ENCODE assay signal across 30 cellular contexts in the genomic region with DNA sequence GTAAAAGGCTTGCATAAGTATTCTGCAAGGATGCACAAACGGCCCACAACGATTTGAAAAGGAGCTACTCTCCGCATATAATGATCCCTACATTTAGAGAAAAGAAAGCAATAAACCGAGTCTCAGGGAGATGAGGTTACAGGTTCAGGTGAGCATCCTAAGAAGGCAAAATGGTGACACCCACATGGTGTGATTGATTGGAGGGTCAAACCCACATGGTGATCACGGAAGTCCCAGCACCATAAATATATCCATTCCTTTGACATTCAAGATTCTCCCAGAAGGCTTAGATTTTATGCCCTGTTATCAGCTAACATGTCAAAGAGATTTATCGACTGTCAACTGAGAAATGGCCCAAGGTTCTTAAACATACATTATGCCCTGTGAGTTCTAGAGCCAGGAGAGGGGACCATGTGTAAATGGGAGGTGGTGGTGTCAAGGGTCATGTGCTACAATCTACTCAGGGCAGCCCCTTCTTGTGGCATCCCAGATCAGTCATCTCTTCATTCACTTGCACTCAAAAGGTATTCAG.
"Had no signal": no experiment of that assay in that cellular context is flagged by ENCODE, and none has a peak within 500 bp of the region (broad histone marks: within the 10 kb centered on the region; RNA-seq: fewer than 3 reads in every experiment).

No MANE protein-coding gene starts in this region.

- H3K4me3 ChIP-seq: ascending aorta, cardiac muscle cell had no signal

- DNase-seq: activated B cell treated with CpG ODN at 0.5 μM for 24 hours; activated CD4-positive, alpha-beta memory T cell treated with anti-CD3 and anti-CD28 coated beads for 36 hours; activated CD4-positive, alpha-beta T cell treated with anti-CD3 and anti-CD28 coated beads for 4 hours; activated CD4-positive, alpha-beta T cell treated with anti-CD3 and anti-CD28 coated beads, Interleukin-2, amount 10 ng/mL, durations not matched to agents 24 days and 14 days; activated CD4-positive, alpha-beta T cell treated with anti-CD3 and anti-CD28 coated beads, Interleukin-2, amount 50 U/mL, for 1 hour; activated CD4-positive, alpha-beta T cell treated with anti-CD3 and anti-CD28 coated beads, Interleukin-2, amount 50 U/mL, for 4 hours; activated CD4-positive, CD25-positive, alpha-beta regulatory T cell treated with anti-CD3 and anti-CD28 coated beads, Interleukin-2, amount 50 U/mL, for 72 hours; activated CD8-positive, alpha-beta memory T cell treated with anti-CD3 and anti-CD28 coated beads, Interleukin-2, amount 50 U/mL, for 4 hours; activated CD8-positive, alpha-beta T cell treated with anti-CD3 and anti-CD28 coated beads for 36 hours; activated effector memory CD4-positive, alpha-beta T cell treated with anti-CD3 and anti-CD28 coated beads, Interleukin-2, amount 50 U/mL, for 16 hours; activated naive CD4-positive, alpha-beta T cell treated with anti-CD3 and anti-CD28 coated beads, Interleukin-2, amount 10 ng/mL, durations not matched to agents 7 days and 5 days; activated naive CD4-positive, alpha-beta T cell treated with Interleukin-2 at 50 U/mL for 16 hours; activated naive CD8-positive, alpha-beta T cell treated with anti-CD3 and anti-CD28 coated beads, Interleukin-2, amount 10 ng/mL, durations not matched to agents 7 days and 5 days; activated naive CD8-positive, alpha-beta T cell treated with anti-CD3 and anti-CD28 coated beads, Interleukin-2, amount 50 U/mL, for 24 hours; activated T-cell treated with anti-CD3 and anti-CD28 coated beads for 4 hours; activated T-cell treated with anti-CD3 and anti-CD28 coated beads, Interleukin-2, amount 50 U/mL, for 1 hour; activated T-cell treated with anti-CD3 and anti-CD28 coated beads, Interleukin-2, amount 50 U/mL, for 4 hours; activated T-cell treated with anti-CD3 and anti-CD28 coated beads, Interleukin-2, amount 50 U/mL, for 72 hours; amygdala; anterior cingulate cortex; caudate nucleus; cerebellar nuclear complex; T-helper 2 cell; T-helper 9 cell had no signal

- H3K27ac ChIP-seq: ascending aorta, cardiac muscle cell, VCaP had no signal

- ATAC-seq: activated CD8-positive, alpha-beta T cell treated with anti-CD3 and anti-CD28 coated beads for 36 hours; activated naive CD8-positive, alpha-beta T cell treated with anti-CD3 and anti-CD28 coated beads, Interleukin-2, amount 50 U/mL, for 24 hours; activated T-cell treated with anti-CD3 and anti-CD28 coated beads, Interleukin-2, amount 50 U/mL, for 4 hours; activated T-cell treated with anti-CD3 and anti-CD28 coated beads, Interleukin-2, amount 50 U/mL, for 72 hours; activated T-helper 17 cell treated with anti-CD3 and anti-CD28 coated beads, Interleukin-2, amount 50 U/mL, for 72 hours had no signal

- H3K9me3 ChIP-seq: ascending aorta had no signal

- FAIRE-seq: bronchial epithelial cell, TTC549 had no signal

- H3K27me3 ChIP-seq: ascending aorta, cardiac muscle cell had no signal

- H3K36me3 ChIP-seq: ascending aorta, cardiac muscle cell had no signal

- H3K4me1 ChIP-seq: ascending aorta had no signal
